ENCODE assay signal across 16 cellular contexts in the genomic region with DNA sequence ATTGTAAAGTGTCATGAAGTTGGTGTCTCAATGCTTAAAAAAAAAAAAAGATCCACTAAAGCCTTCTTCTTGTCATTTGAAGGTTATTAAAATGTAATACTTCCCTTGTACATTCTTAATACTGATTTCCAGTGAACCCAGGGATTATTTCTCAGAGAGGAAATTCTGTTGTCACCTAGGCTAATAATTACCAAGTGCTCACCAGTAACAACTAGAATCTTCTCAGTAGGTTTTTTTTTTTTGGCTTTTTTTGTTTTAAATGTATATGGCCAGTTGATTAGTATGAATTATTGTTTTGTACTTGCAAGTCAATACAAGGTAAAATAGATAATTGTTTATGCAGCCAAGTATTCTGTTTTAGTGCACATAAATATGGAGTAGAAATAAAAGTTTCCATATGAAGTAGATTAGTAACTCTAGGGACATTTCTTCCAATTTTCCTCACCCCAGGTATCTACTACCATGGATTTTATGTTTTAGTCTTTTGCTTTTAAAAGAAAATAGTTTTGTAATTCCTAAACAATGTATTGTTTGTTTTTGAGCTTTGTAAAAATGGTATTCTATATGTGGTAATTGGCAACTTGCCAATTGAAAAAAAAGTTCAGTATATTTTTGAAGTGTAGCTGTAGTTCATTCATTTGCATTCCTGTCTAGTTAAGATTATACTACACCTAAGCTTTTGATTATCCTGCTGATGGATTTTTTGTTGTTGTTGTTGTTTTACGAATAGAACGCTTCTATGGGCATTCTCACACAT. TPM values are rescaled to one million over a fixed set of nuclear protein-coding genes. Genes with fewer than 3 reads are reported as not detected.
A peak's percentile ranks its signal among the peaks of the same experiment; 100 is the strongest.
DNase-seq lines count a peak whose midpoint lies in the region; ATAC-seq and TF ChIP-seq lines count a peak whose summit lies in the region.
"Had no signal": no experiment of that assay in that cellular context is flagged by ENCODE, and none has a peak within 500 bp of the region (broad histone marks: within the 10 kb centered on the region; RNA-seq: fewer than 3 reads in every experiment).

No MANE protein-coding gene starts in this region.

- 97 to 98% methylated on average over 2 of the region's 2 CpGs for WGBS in sigmoid colon, 2 donors

- H3K9me3 ChIP-seq in BLaER1 (no peaks in the 10 kb centered on the region), sigmoid colon (no peaks in the 10 kb centered on the region), BE2C (no peaks in the 10 kb centered on the region; the same call in 1 of the 2 replicates)
- H3K9me3 ChIP-seq: thyroid gland had no signal

- peak overlapping the region; percentile 44 for H3K4me2 ChIP-seq in BLaER1

- H3K4me3 ChIP-seq in BLaER1: no peak overlapping the region
- H3K4me3 ChIP-seq in coronary artery: peak overlapping the region; percentile 27
- no peak overlapping the region for H3K4me3 ChIP-seq in sigmoid colon
- no peak overlapping the region for H3K4me3 ChIP-seq in BE2C (ENCODE audit: low read depth, low read length)
- H3K4me3 ChIP-seq: thyroid gland had no signal

- ATAC-seq in GM21360 (IDR thresholded peaks at IDR 0.05; ENCODE audit: unreplicated experiment) (no peak), GM18502 (IDR thresholded peaks at IDR 0.05; ENCODE audit: poor library complexity, unreplicated experiment) (no peak)
- ATAC-seq: naive thymus-derived CD4-positive, alpha-beta T cell had no signal

- H3K27ac ChIP-seq in BLaER1 (no peak overlapping the region), coronary artery (peak overlapping the region; percentile 33 to 55), sigmoid colon (peak overlapping the region; percentile 49 to 72 (median 63))

- H3K9ac ChIP-seq in BLaER1: no peak overlapping the region

- H3K4me1 ChIP-seq in BLaER1 (peaks cover 80% of the 10 kb centered on the region), sigmoid colon (peaks cover 0 to 91% (median 78%) of the 10 kb centered on the region in 4 donors), BE2C (peaks cover 15% of the 10 kb centered on the region)

- DNase-seq in coronary artery (ENCODE audit: low spot score) (no peak), sigmoid colon (no peak), amniotic stem cell (lab: John Stamatoyannopoulos, UW) (no peak), BE2C (no peak)
- DNase-seq: activated CD4-positive, CD25-positive, alpha-beta regulatory T cell; activated naive CD4-positive, alpha-beta T cell; H7; KG1; naive thymus-derived CD4-positive, alpha-beta T cell; NCI-H1436; SW 1271; thyroid gland had no signal

- intact Hi-C loops in sigmoid colon (cut with DNase I): no loop called here

- TF ChIP-seq CTCF in coronary artery (IDR thresholded peaks at IDR 0.05) (no peak), sigmoid colon (IDR thresholded peaks at IDR 0.05) (no peak), BE2C (IDR thresholded peaks at IDR 0.05; ENCODE audit: low read depth, low read length) (no peak)

- H4K20me1 ChIP-seq in BLaER1: peaks cover 37% of the 10 kb centered on the region

- TF ChIP-seq EP300 in Ishikawa (IDR thresholded peaks at IDR 0.05; ENCODE audit: borderline replicate concordance) (no peak), sigmoid colon (IDR thresholded peaks at IDR 0.05) (no peak)

- TF ChIP-seq RAD21 in Ishikawa (IDR thresholded peaks at IDR 0.05; ENCODE audit: low read depth): no peak

- H3K36me3 ChIP-seq in BLaER1: peaks cover 4% of the 10 kb centered on the region; the same call in 1 of the 2 replicates
- H3K36me3 ChIP-seq in sigmoid colon: no peaks in the 10 kb centered on the region
- H3K36me3 ChIP-seq in BE2C: no peaks in the 10 kb centered on the region; the same call in 1 of the 2 replicates
- H3K36me3 ChIP-seq: thyroid gland had no signal

- H3K27me3 ChIP-seq in BLaER1 (no peaks in the 10 kb centered on the region), sigmoid colon (no peaks in the 10 kb centered on the region), BE2C (no peaks in the 10 kb centered on the region)
- H3K27me3 ChIP-seq: thyroid gland had no signal

- TF ChIP-seq POLR2A in sigmoid colon (IDR thresholded peaks at IDR 0.05): no peak

TF ChIP-seq in Ishikawa, 13 proteins besides CTCF, POLR2A, EP300 and RAD21:
- TF ChIP-seq NFIC (IDR thresholded peaks at IDR 0.05) (peak; percentile 86), FOXM1 (IDR thresholded peaks at IDR 0.05; ENCODE audit: borderline replicate concordance, low read depth) (no peak)

RNA-seq across cellular contexts. Expression of a gene that starts 21.9 kb away (rescaled TPM):
- total RNA-seq in sigmoid colon: 100 to 1,000 TPM; 269 to 542 (median 281) TPM
- 10 to 100 TPM in 2 of 3 donors, 1 to 10 TPM in 1; 3.5 to 28.9 (median 18.0) TPM for polyA plus RNA-seq in sigmoid colon
- 19.8 TPM for polyA plus RNA-seq in BE2C (2012; ENCODE audit: insufficient read depth, insufficient read length, low read depth)
- polyA plus RNA-seq: naive thymus-derived CD4-positive, alpha-beta T cell had no signal
